Comparison of ENCODE assay signal across 12 cellular contexts in the genomic region with DNA sequence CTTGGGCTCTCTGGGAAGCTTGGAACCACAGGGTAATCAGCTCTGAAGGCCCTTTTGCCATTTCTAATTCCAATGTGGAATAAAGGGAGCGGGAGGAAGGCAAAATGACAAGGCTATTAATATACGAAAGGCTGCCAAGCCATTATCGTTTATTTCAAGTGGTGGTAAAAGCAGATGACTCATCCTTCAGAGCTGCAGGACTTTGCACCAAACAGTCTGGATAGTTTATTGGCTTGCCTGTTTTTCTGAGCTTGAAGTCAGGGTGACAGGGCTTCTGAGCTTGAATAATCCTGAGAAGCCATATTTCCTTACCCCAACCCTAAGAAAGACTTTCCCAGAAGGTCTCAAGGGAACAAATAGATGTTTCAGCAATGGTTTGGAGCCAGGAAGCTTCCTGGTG. TPM values are rescaled to one million over a fixed set of nuclear protein-coding genes. Genes with fewer than 3 reads are reported as not detected.
A peak's percentile ranks its signal among the peaks of the same experiment; 100 is the strongest.
DNase-seq lines count a peak whose midpoint lies in the region; ATAC-seq and TF ChIP-seq lines count a peak whose summit lies in the region.
"Had no signal": no experiment of that assay in that cellular context is flagged by ENCODE, and none has a peak within 500 bp of the region (broad histone marks: within the 10 kb centered on the region; RNA-seq: fewer than 3 reads in every experiment).

No MANE protein-coding gene starts in this region.

- H3K4me3 Mint-ChIP-seq in H9 = no peak overlapping the region

- H3K9ac ChIP-seq in colonic mucosa (ENCODE audit: low read depth in 2 of 2, low read length in 2 of 2) (no peak overlapping the region), H9 (ENCODE audit: extremely low read depth, insufficient read length, low read length) (no peak overlapping the region)

- no peak for ATAC-seq in GM19395 (IDR thresholded peaks at IDR 0.05; ENCODE audit: unreplicated experiment)

- WGBS in H9 (ENCODE audit: extremely low coverage, insufficient read length, low lambda C conversion rate) = no CpG with 5 or more reads among the region's 3 CpGs

- no peak overlapping the region for H2AK5ac ChIP-seq in H9 (ENCODE audit: insufficient read length, low read length)

- no peaks in the 10 kb centered on the region for H3K79me2 ChIP-seq in H9 (ENCODE audit: insufficient read depth, low read length)

- no peak overlapping the region for H3K4ac ChIP-seq in H9 (ENCODE audit: low read depth, low read length)

- no peak overlapping the region for H3T11ph ChIP-seq in H9 (ENCODE audit: low read length)

- no peak overlapping the region for H2AFZ ChIP-seq in H9 (ENCODE audit: low read length)

- H3K23ac ChIP-seq in H9 (ENCODE audit: insufficient read length, low read depth, low read length) = no peak overlapping the region

- H3K14ac ChIP-seq in H9 (ENCODE audit: insufficient read depth, low read length) = no peak overlapping the region

- intact Hi-C loops in colonic mucosa (cut with DNase I) = no loop called here

- no peaks in the 10 kb centered on the region for H3K36me3 ChIP-seq in colonic mucosa

- H3K56ac ChIP-seq in H9 (ENCODE audit: insufficient read length, low read depth, low read length) = no peak overlapping the region

- H2BK5ac ChIP-seq in H9 (ENCODE audit: insufficient read length, low read length) = no peak overlapping the region

- H3K23me2 ChIP-seq in H9 (ENCODE audit: insufficient read length, low read depth, low read length, poor library complexity, severe bottlenecking) = no peaks in the 10 kb centered on the region

- DNase-seq in DMS153 (lab: John Stamatoyannopoulos, UW) = peak; percentile 92
- DNase-seq in NCI-H1105 treated with DMSO at 0.1 percent for 48 hours (lab: John Stamatoyannopoulos, UW) = peak; percentile 48
- peak; percentile 38 for DNase-seq in colonic mucosa
- peak; percentile 44 for DNase-seq in mucosa of gallbladder (ENCODE audit: low spot score)
- no peak for DNase-seq in ecto neural progenitor cell (ENCODE audit: low spot score)
- no peak for DNase-seq in GM19240 (ENCODE audit: insufficient read length, low spot score)
- no peak for DNase-seq in H9
- DNase-seq: GF-D8, midbrain, NCI-H1092 had no signal

- H3K27ac ChIP-seq in colonic mucosa (peak overlapping the region; percentile 41), H9 (ENCODE audit: insufficient read length, low read depth, low read length) (no peak overlapping the region)

- no peaks in the 10 kb centered on the region for H3K27me3 ChIP-seq in colonic mucosa
- H3K27me3 ChIP-seq in H9 (ENCODE audit: insufficient read depth, low read length) = no peaks in the 10 kb centered on the region

- H4K8ac ChIP-seq in H9 (replicated peaks; ENCODE audit: insufficient read length, low read depth, low read length) = no peak overlapping the region

- H3K4me2 ChIP-seq in H9 (ENCODE audit: insufficient read depth, insufficient read length, low read length) = no peak overlapping the region

- TF ChIP-seq CTCF in colonic mucosa (IDR thresholded peaks at IDR 0.05) = no peak
- TF ChIP-seq CTCF in H9 (conservative IDR thresholded peaks at IDR 0.05) = no peak

- H2BK12ac ChIP-seq in H9 (ENCODE audit: insufficient read length, low read depth, low read length) = no peak overlapping the region

- no peak overlapping the region for H2BK15ac ChIP-seq in H9 (ENCODE audit: low read depth, low read length)

- no peak overlapping the region for H2BK120ac ChIP-seq in H9 (ENCODE audit: low read depth, low read length, poor library complexity, severe bottlenecking)

- H3K9me3 Mint-ChIP-seq in H9 = peaks cover 33 to 46% of the 10 kb centered on the region in 2 experiments

- H4K5ac ChIP-seq in H9 (ENCODE audit: insufficient read length, low read depth, low read length) = no peak overlapping the region

- H3K4me3 ChIP-seq in colonic mucosa = no peak overlapping the region

- no peak overlapping the region for H3K27ac Mint-ChIP-seq in H9

- H4K91ac ChIP-seq in H9 (ENCODE audit: insufficient read length, low read depth, low read length) = no peak overlapping the region

- H3K18ac ChIP-seq in H9 (ENCODE audit: insufficient read length, low read depth, low read length) = no peak overlapping the region

- H3K4me1 Mint-ChIP-seq in H9 = no peaks in the 10 kb centered on the region

- H3K36me3 Mint-ChIP-seq in H9 (ENCODE audit: insufficient read depth in 1 of 3, low read depth in 3 of 3) = no peaks in the 10 kb centered on the region; a peak in 2 of 7 replicates

- H3K27me3 Mint-ChIP-seq in H9 (ENCODE audit: low read depth) = peaks cover 4% of the 10 kb centered on the region

- no peak overlapping the region for H2BK20ac ChIP-seq in H9 (ENCODE audit: low read depth, low read length, poor library complexity, severe bottlenecking)

- H3K4me1 ChIP-seq in colonic mucosa = no peaks in the 10 kb centered on the region
- no peaks in the 10 kb centered on the region for H3K4me1 ChIP-seq in H9 (ENCODE audit: insufficient read depth, low read length)

- H4K20me1 ChIP-seq in H9 (ENCODE audit: control insufficient read depth, insufficient read depth, insufficient read length) = no peaks in the 10 kb centered on the region

- no peaks in the 10 kb centered on the region for H3K9me3 ChIP-seq in colonic mucosa
- H3K9me3 ChIP-seq in H9 (ENCODE audit: control insufficient read depth, low read depth, low read length) = peaks cover 48% of the 10 kb centered on the region

- no peaks in the 10 kb centered on the region for H3K79me1 ChIP-seq in H9 (ENCODE audit: insufficient read depth, low read depth, low read length, poor library complexity, severe bottlenecking)

RNA-seq across cellular contexts. Expression of a gene that starts 7.7 kb away (rescaled TPM):
- total RNA-seq in colonic mucosa (10 to 100 TPM in 1 of 2 donors, 1 to 10 TPM in 1; 6.4 to 11.9 TPM), mucosa of gallbladder (85.0 TPM), H9 (2021) (1.4 and 1.8 TPM in 2 replicates)
- total RNA-seq: T-helper 1 cell treated with Interleukin-12 subunit alpha and Interleukin-12 subunit beta and Interleukin-4 antibody, amounts not matched to agents 30 ng/mL and 1 ng/mL, for 36 hours had no signal

Comparison
In these comparisons a context has a peak if more than half of its experiments do, and no peak if none do; other contexts are left out.
1. DNase-seq: peak in DMS153 (single experiment), NCI-H1105 treated with DMSO at 0.1 percent for 48 hours (single experiment), colonic mucosa (single experiment) and mucosa of gallbladder (single experiment); none in ecto neural progenitor cell (single experiment), GM19240 (single experiment) and H9 (single experiment).